17 cellular contexts compared by ENCODE assay signal in the genomic region with DNA sequence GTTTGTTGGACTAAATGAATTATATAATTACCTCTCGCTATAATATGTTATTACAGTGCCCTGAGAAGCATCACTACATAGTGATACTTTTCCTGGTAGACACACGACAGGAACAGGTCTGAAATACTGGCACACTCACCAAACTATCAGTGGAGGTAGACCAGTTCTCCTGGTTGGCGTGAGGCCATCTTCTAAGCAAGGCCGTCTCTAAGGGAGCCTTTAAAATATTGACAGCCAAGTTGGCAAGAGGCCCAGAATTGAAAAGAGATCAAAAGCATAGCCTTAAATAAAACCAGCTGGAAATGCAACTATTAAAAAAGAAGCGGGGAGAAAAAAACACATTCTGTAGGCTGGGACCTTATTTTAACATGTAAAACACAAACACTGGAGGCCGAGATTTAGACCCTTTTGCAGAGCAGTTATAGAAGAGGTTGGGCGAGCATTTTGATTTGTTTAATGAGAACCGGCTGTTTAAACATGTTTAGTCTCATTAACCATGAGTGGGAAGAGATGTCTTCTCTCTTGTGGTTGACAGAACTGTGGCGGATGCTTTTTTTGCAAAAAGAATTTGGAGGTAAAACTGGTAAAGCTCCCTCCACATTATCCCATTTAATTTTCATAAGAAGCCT.
DNase-seq lines count a peak whose midpoint lies in the region; ATAC-seq and TF ChIP-seq lines count a peak whose summit lies in the region.
"Had no signal": no experiment of that assay in that cellular context is flagged by ENCODE, and none has a peak within 500 bp of the region (broad histone marks: within the 10 kb centered on the region; RNA-seq: fewer than 3 reads in every experiment).

No MANE protein-coding gene starts in this region.

- H3K4me1 ChIP-seq in adrenal gland (replicated peaks in 1 of 2) (no peaks in the 10 kb centered on the region), PC-3 (ENCODE audit: insufficient read depth, low read length) (no peaks in the 10 kb centered on the region)

- H3K27me3 ChIP-seq in adrenal gland (no peaks in the 10 kb centered on the region), PC-3 (ENCODE audit: low read length) (no peaks in the 10 kb centered on the region)

- no peak overlapping the region for H3K9ac ChIP-seq in PC-3 (ENCODE audit: low read length)

- no peaks in the 10 kb centered on the region for H3K36me3 Mint-ChIP-seq in mesothelial cell of epicardium

- H3K9me2 ChIP-seq in PC-3 (replicated peaks; ENCODE audit: low read length) = no peaks in the 10 kb centered on the region

- no peak for ATAC-seq in PC-3
- ATAC-seq: activated naive CD8-positive, alpha-beta T cell treated with anti-CD3 and anti-CD28 coated beads, Interleukin-2, amount 50 U/mL, for 24 hours had no signal

- 30 to 42% (median 39%) methylated on average over 9 of the region's 9 CpGs for WGBS in adrenal gland, 4 donors

- H3K27ac ChIP-seq in adrenal gland = no peak overlapping the region
- H3K27ac ChIP-seq in PC-3 (ENCODE audit: low read length) = no peak overlapping the region
- H3K27ac ChIP-seq: dorsolateral prefrontal cortex had no signal

- POLR2A ChIA-PET in PC-3 (lab: Charles Lee; ENCODE audit: unreplicated experiment) = no interaction called here

- peaks cover 19% of the 10 kb centered on the region for H3K4me1 Mint-ChIP-seq in mesothelial cell of epicardium
- H3K4me1 Mint-ChIP-seq: activated naive CD8-positive, alpha-beta T cell treated with anti-CD3 and anti-CD28 coated beads, Interleukin-2, amount 50 U/mL, for 24 hours had no signal

- H3K36me3 ChIP-seq in adrenal gland (replicated peaks in 1 of 2) (no peaks in the 10 kb centered on the region), PC-3 (ENCODE audit: low read depth, low read length) (no peaks in the 10 kb centered on the region)

- CTCF ChIA-PET in PC-3 (lab: Charles Lee) = no interaction called here

- no peak overlapping the region for H3K4me3 ChIP-seq in adrenal gland
- H3K4me3 ChIP-seq in PC-3 (ENCODE audit: low read length) = no peak overlapping the region
- H3K4me3 ChIP-seq: dorsolateral prefrontal cortex had no signal

- no peaks in the 10 kb centered on the region for H3K27me3 Mint-ChIP-seq in mesothelial cell of epicardium (ENCODE audit: low read depth)

- no peaks in the 10 kb centered on the region for H3K9me3 ChIP-seq in adrenal gland (replicated peaks in 1 of 3)
- H3K9me3 ChIP-seq in PC-3 (ENCODE audit: low read length) = no peaks in the 10 kb centered on the region

- no peak for TF ChIP-seq CTCF in adrenal gland (IDR thresholded peaks at IDR 0.05)
- TF ChIP-seq CTCF in mesothelial cell of epicardium (IDR thresholded peaks at IDR 0.05; ENCODE audit: unreplicated experiment) = no peak
- TF ChIP-seq CTCF in PC-3 (conservative IDR thresholded peaks at IDR 0.05; ENCODE audit: low read depth, low read length) = no peak

- intact Hi-C loops in adrenal gland (cut with DNase I) (no loop called here), PC-3 (cut with micrococcal nuclease) (no loop called here)

- peak overlapping the region; percentile 82 for H3K27ac Mint-ChIP-seq in mesothelial cell of epicardium
- H3K27ac Mint-ChIP-seq: activated naive CD8-positive, alpha-beta T cell treated with anti-CD3 and anti-CD28 coated beads, Interleukin-2, amount 50 U/mL, for 24 hours had no signal

- H4K20me1 ChIP-seq in PC-3 (ENCODE audit: low read length) = no peaks in the 10 kb centered on the region

- no peaks in the 10 kb centered on the region for H3K79me2 ChIP-seq in PC-3 (ENCODE audit: low read length)

- no peak overlapping the region for H2AFZ ChIP-seq in PC-3 (ENCODE audit: low read length)

- DNase-seq in DMS53 treated with DMSO at 0.1 percent for 48 hours (lab: John Stamatoyannopoulos, UW; ENCODE audit: unreplicated experiment) (peak; percentile 9), NCI-H2081 treated with DMSO at 0.1 percent for 48 hours (lab: John Stamatoyannopoulos, UW) (peak; percentile 93), adrenal gland (peak; percentile 27 to 61 (median 40)), mesothelial cell of epicardium (ENCODE audit: low spot score in 2 of 2, unreplicated experiment in 2 of 2) (no peak), AG08395 (ENCODE audit: low spot score) (no peak), putamen (ENCODE audit: low spot score) (no peak), PC-3 (no peak)
- DNase-seq in activated CD4-positive, alpha-beta T cell treated with anti-CD3 and anti-CD28 coated beads, Interleukin-2, amount 50 U/mL, for 4 hours = no peak
- DNase-seq: activated CD4-positive, CD25-positive, alpha-beta regulatory T cell treated with anti-CD3 and anti-CD28 coated beads, Interleukin-2, amount 50 U/mL, for 72 hours; activated naive CD8-positive, alpha-beta T cell treated with anti-CD3 and anti-CD28 coated beads, Interleukin-2, amount 50 U/mL, for 24 hours; activated T-cell treated with anti-CD3 and anti-CD28 coated beads for 4 hours; AML-193; dorsolateral prefrontal cortex; kidney; stimulated activated CD4-positive, alpha-beta T cell treated with anti-CD3 and anti-CD28 coated beads, Interleukin-4, amount 100 ng/mL, for 4 hours; stimulated activated naive CD4-positive, alpha-beta T cell treated with Interleukin-2 at 50 U/mL for 16 hours; T-helper 1 cell had no signal

- H3K9me3 Mint-ChIP-seq in mesothelial cell of epicardium = peaks cover 7% of the 10 kb centered on the region

- no peak overlapping the region for H3K4me2 ChIP-seq in PC-3 (ENCODE audit: low read length)

- BruUV-seq in PC-3 (replicated peaks; lab: Mats Ljungman, UMichigan) = no TSS peak

- H3F3A ChIP-seq in PC-3 (ENCODE audit: low read length, unreplicated experiment) = no peaks in the 10 kb centered on the region

- TF ChIP-seq POLR2A in adrenal gland (IDR thresholded peaks at IDR 0.05) = no peak

- peak overlapping the region; percentile 22 for H3K4me3 Mint-ChIP-seq in mesothelial cell of epicardium
- H3K4me3 Mint-ChIP-seq: activated naive CD8-positive, alpha-beta T cell treated with anti-CD3 and anti-CD28 coated beads, Interleukin-2, amount 50 U/mL, for 24 hours had no signal

Comparison
In these comparisons a context has a peak if more than half of its experiments do, and no peak if none do; other contexts are left out.
1. DNase-seq: peak in DMS53 treated with DMSO at 0.1 percent for 48 hours (single experiment), NCI-H2081 treated with DMSO at 0.1 percent for 48 hours (single experiment) and adrenal gland (7 of 7); none in mesothelial cell of epicardium (0 of 2), activated CD4-positive, alpha-beta T cell treated with anti-CD3 and anti-CD28 coated beads, Interleukin-2, amount 50 U/mL, for 4 hours (0 of 2), AG08395 (single experiment), putamen (single experiment) and PC-3 (single experiment).